27 cellular contexts compared by ENCODE assay signal in the genomic region with DNA sequence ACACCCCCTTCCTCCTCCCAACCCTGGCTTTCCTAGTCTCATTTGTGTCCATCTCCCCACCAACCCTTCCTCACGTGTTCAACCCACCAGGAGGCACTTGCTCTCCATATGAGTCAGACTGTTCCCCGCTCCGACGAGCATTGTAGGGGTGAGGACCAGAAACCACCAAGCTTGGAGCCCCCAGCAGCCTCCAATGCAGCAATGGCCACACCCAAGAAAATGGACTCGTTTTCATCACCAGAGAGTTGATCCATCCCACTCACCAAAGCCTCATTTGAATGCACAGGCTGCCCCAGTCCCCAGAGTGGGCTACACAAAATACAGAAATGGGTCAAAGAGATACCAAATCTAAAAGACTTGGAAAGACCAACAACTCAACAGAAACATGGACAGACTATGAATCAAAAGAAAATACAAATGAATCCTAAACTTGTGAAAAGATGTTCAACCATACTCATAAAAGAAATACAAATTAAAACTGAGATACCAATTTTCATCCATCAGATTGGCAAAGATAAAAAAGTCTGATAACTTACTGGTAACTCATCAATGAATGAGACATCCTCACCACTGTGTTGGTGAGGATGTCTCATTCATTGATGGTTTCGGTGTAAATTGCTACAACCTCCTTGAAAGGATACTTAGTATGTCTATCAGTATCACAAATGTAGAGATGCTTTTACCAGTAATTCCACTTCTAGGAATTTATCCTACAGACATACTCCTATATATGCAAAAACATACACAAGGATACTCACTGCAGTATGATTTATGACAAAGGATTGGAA.
DNase-seq lines count a peak whose midpoint lies in the region; ATAC-seq and FAIRE-seq lines count a peak whose summit lies in the region.
"Had no signal": no experiment of that assay in that cellular context is flagged by ENCODE, and none has a peak within 500 bp of the region (broad histone marks: within the 10 kb centered on the region; RNA-seq: fewer than 3 reads in every experiment).

No MANE protein-coding gene starts in this region.

- H3K4me1 Mint-ChIP-seq in activated CD4-positive, alpha-beta T cell treated with anti-CD3 and anti-CD28 coated beads, Interleukin-2, amount 10 ng/mL, durations not matched to agents 24 days and 14 days, result peaks cover 57% of the 10 kb centered on the region
- peaks cover 46 to 85% (median 68%) of the 10 kb centered on the region in 4 donors for H3K4me1 Mint-ChIP-seq in CD4-positive, alpha-beta memory T cell
- H3K4me1 Mint-ChIP-seq in activated CD4-positive, alpha-beta memory T cell treated with anti-CD3 and anti-CD28 coated beads, Interleukin-2, amount 10 ng/mL, durations not matched to agents 7 days and 5 days, result peaks cover 94% of the 10 kb centered on the region
- H3K4me1 Mint-ChIP-seq in effector memory CD8-positive, alpha-beta T cell (ENCODE audit: low read depth in 2 of 2), result peaks cover 56 to 62% of the 10 kb centered on the region in 2 donors
- H3K4me1 Mint-ChIP-seq: neural crest cell had no signal

- no peaks in the 10 kb centered on the region for H3K27me3 Mint-ChIP-seq in activated CD4-positive, alpha-beta T cell treated with anti-CD3 and anti-CD28 coated beads, Interleukin-2, amount 10 ng/mL, durations not matched to agents 24 days and 14 days
- no peaks in the 10 kb centered on the region for H3K27me3 Mint-ChIP-seq in CD4-positive, alpha-beta memory T cell
- no peaks in the 10 kb centered on the region for H3K27me3 Mint-ChIP-seq in activated CD4-positive, alpha-beta memory T cell treated with anti-CD3 and anti-CD28 coated beads, Interleukin-2, amount 10 ng/mL, durations not matched to agents 7 days and 5 days
- no peaks in the 10 kb centered on the region for H3K27me3 Mint-ChIP-seq in effector memory CD8-positive, alpha-beta T cell

- POLR2A ChIA-PET in CD4-positive, alpha-beta memory T cell (lab: Charles Lee; ENCODE audit: partially characterized antibody), result interaction anchor here (1.0 to 10.8 kb wide), 5 partner anchors 7 to 68 kb away, joined by 3 to 238 read pairs (median 4); partner anchors contain the start of gene TRERF1
- POLR2A ChIA-PET in activated CD4-positive, alpha-beta memory T cell treated with anti-CD3 and anti-CD28 coated beads, Interleukin-2, amount 10 ng/mL, durations not matched to agents 7 days and 5 days (lab: Charles Lee), result interaction anchor here (2.0 to 10.0 kb wide), 4 partner anchors 9 to 68 kb away, joined by 5 to 107 read pairs (median 12); partner anchors contain the start of gene TRERF1

- FAIRE-seq in HTR-8/SVneo (lab: Jason Lieb, UNC), result no peak
- FAIRE-seq: A549, D721Med had no signal

- H3K27me3 ChIP-seq in CD4-positive, alpha-beta memory T cell (ENCODE audit: insufficient read depth, low read length), result no peaks in the 10 kb centered on the region
- H3K27me3 ChIP-seq: BE2C, dorsolateral prefrontal cortex, sigmoid colon, upper lobe of left lung had no signal

- H3K27ac Mint-ChIP-seq in activated CD4-positive, alpha-beta T cell treated with anti-CD3 and anti-CD28 coated beads, Interleukin-2, amount 10 ng/mL, durations not matched to agents 24 days and 14 days, result peak overlapping the region; percentile 90
- H3K27ac Mint-ChIP-seq in CD4-positive, alpha-beta memory T cell, result peak overlapping the region in 4 of 7 donors; percentile 15 to 88 (median 60)
- H3K27ac Mint-ChIP-seq in activated CD4-positive, alpha-beta memory T cell treated with anti-CD3 and anti-CD28 coated beads, Interleukin-2, amount 10 ng/mL, durations not matched to agents 7 days and 5 days, result peak overlapping the region; percentile 61
- H3K27ac Mint-ChIP-seq in effector memory CD8-positive, alpha-beta T cell, result peak overlapping the region; percentile 74 to 81

- H3K9me3 Mint-ChIP-seq in activated CD4-positive, alpha-beta T cell treated with anti-CD3 and anti-CD28 coated beads, Interleukin-2, amount 10 ng/mL, durations not matched to agents 24 days and 14 days, result peaks cover 7% of the 10 kb centered on the region
- H3K9me3 Mint-ChIP-seq in CD4-positive, alpha-beta memory T cell, result no peaks in the 10 kb centered on the region
- H3K9me3 Mint-ChIP-seq in activated CD4-positive, alpha-beta memory T cell treated with anti-CD3 and anti-CD28 coated beads, Interleukin-2, amount 10 ng/mL, durations not matched to agents 7 days and 5 days, result no peaks in the 10 kb centered on the region
- H3K9me3 Mint-ChIP-seq in effector memory CD8-positive, alpha-beta T cell, result no peaks in the 10 kb centered on the region
- H3K9me3 Mint-ChIP-seq: immature natural killer cell, neural crest cell had no signal

- CTCF ChIA-PET in CD4-positive, alpha-beta memory T cell (lab: Charles Lee; ENCODE audit: partially characterized antibody), result interaction anchor here (0.8 to 1.6 kb wide), 5 partner anchors 12 to 164 kb away, joined by 3 to 4 read pairs (median 4); no protein-coding TSS in a partner anchor
- CTCF ChIA-PET in activated CD4-positive, alpha-beta memory T cell treated with anti-CD3 and anti-CD28 coated beads, Interleukin-2, amount 10 ng/mL, durations not matched to agents 7 days and 5 days (lab: Charles Lee), result interaction anchor here (0.9 to 1.2 kb wide), 3 partner anchors 9 to 164 kb away, joined by 3 to 7 read pairs (median 3); no protein-coding TSS in a partner anchor

- peak overlapping the region; percentile 57 for H3K4me3 Mint-ChIP-seq in activated CD4-positive, alpha-beta T cell treated with anti-CD3 and anti-CD28 coated beads, Interleukin-2, amount 10 ng/mL, durations not matched to agents 24 days and 14 days
- H3K4me3 Mint-ChIP-seq in CD4-positive, alpha-beta memory T cell, result peak overlapping the region in 2 of 8 donors; percentile 5 to 16
- H3K4me3 Mint-ChIP-seq in activated CD4-positive, alpha-beta memory T cell treated with anti-CD3 and anti-CD28 coated beads, Interleukin-2, amount 10 ng/mL, durations not matched to agents 7 days and 5 days, result peak overlapping the region; percentile 26
- no peak overlapping the region for H3K4me3 Mint-ChIP-seq in effector memory CD8-positive, alpha-beta T cell
- H3K4me3 Mint-ChIP-seq: neural crest cell had no signal

- H3K9me3 ChIP-seq in CD4-positive, alpha-beta memory T cell (ENCODE audit: control insufficient read depth in 1 of 2, low read length in 2 of 2), result no peaks in the 10 kb centered on the region
- H3K9me3 ChIP-seq: A549, BE2C, sigmoid colon, upper lobe of left lung had no signal

- H3K27ac ChIP-seq in CD4-positive, alpha-beta memory T cell (ENCODE audit: low read depth, low read length), result no peak overlapping the region
- H3K27ac ChIP-seq: A549, dorsolateral prefrontal cortex, sigmoid colon, SK-N-MC, upper lobe of left lung had no signal

- no peaks in the 10 kb centered on the region for H3K36me3 ChIP-seq in CD4-positive, alpha-beta memory T cell (ENCODE audit: insufficient read depth, low read length)
- H3K36me3 ChIP-seq: BE2C, sigmoid colon, upper lobe of left lung had no signal

- H3K36me3 Mint-ChIP-seq in activated CD4-positive, alpha-beta T cell treated with anti-CD3 and anti-CD28 coated beads, Interleukin-2, amount 10 ng/mL, durations not matched to agents 24 days and 14 days (ENCODE audit: low read depth), result peaks cover 24% of the 10 kb centered on the region
- peaks cover 2 to 3% of the 10 kb centered on the region in 2 donors for H3K36me3 Mint-ChIP-seq in CD4-positive, alpha-beta memory T cell
- H3K36me3 Mint-ChIP-seq in activated CD4-positive, alpha-beta memory T cell treated with anti-CD3 and anti-CD28 coated beads, Interleukin-2, amount 10 ng/mL, durations not matched to agents 7 days and 5 days (ENCODE audit: low read depth), result peaks cover 11% of the 10 kb centered on the region
- no peaks in the 10 kb centered on the region for H3K36me3 Mint-ChIP-seq in effector memory CD8-positive, alpha-beta T cell (ENCODE audit: insufficient read depth)

- no peak for ATAC-seq in effector memory CD8-positive, alpha-beta T cell (replicated peaks)
- ATAC-seq: A549, left ventricle myocardium superior had no signal

- intact Hi-C loops in activated CD4-positive, alpha-beta T cell treated with anti-CD3 and anti-CD28 coated beads, Interleukin-2, amount 10 ng/mL, durations not matched to agents 24 days and 14 days (cut with micrococcal nuclease), result no loop called here
- intact Hi-C loops in CD4-positive, alpha-beta memory T cell (cut with micrococcal nuclease), result no loop called here

- no peak overlapping the region for H3K4me3 ChIP-seq in CD4-positive, alpha-beta memory T cell (ENCODE audit: low read length in 2 of 2)
- H3K4me3 ChIP-seq: A549, dorsolateral prefrontal cortex, sigmoid colon, SK-N-MC, upper lobe of left lung had no signal

- DNase-seq in activated CD4-positive, alpha-beta T cell treated with anti-CD3 and anti-CD28 coated beads, Interleukin-2, amount 10 ng/mL, durations not matched to agents 24 days and 14 days, result no peak
- DNase-seq in activated CD4-positive, alpha-beta T cell treated with anti-CD3 and anti-CD28 coated beads, Interleukin-2, amount 50 U/mL, for 4 hours, result no peak
- no peak for DNase-seq in CD4-positive, alpha-beta memory T cell
- no peak for DNase-seq in activated CD4-positive, alpha-beta memory T cell treated with anti-CD3 and anti-CD28 coated beads, Interleukin-2, amount 10 ng/mL, durations not matched to agents 7 days and 5 days
- no peak for DNase-seq in effector memory CD8-positive, alpha-beta T cell
- DNase-seq in T1000 (lab: John Stamatoyannopoulos, UW) (no peak), HTR-8/SVneo (ENCODE audit: insufficient read length, low spot score) (no peak)
- DNase-seq in activated effector memory CD4-positive, alpha-beta T cell treated with anti-CD3 and anti-CD28 coated beads, Interleukin-2, amount 50 U/mL, for 16 hours, result no peak
- DNase-seq: amygdala; BE2C; central memory CD4-positive, alpha-beta T cell; dorsolateral prefrontal cortex; EL; foreskin fibroblast; immature natural killer cell; left ventricle myocardium superior; midbrain; NCI-H1105 treated with DMSO at 0.1 percent for 48 hours; NCI-H510A; NK-92 treated with Interleukin-12 subunit alpha and Interleukin-12 subunit beta, amount 100 ng/mL, for 24 hours; sigmoid colon; T-helper 9 cell; upper lobe of left lung had no signal

- peaks cover 91% of the 10 kb centered on the region for H3K4me1 ChIP-seq in CD4-positive, alpha-beta memory T cell (ENCODE audit: insufficient read depth, low read length)
- H3K4me1 ChIP-seq: A549, BE2C, sigmoid colon had no signal

Comparison
In these comparisons a context has a peak if more than half of its experiments do, and no peak if none do; other contexts are left out.
1. H3K4me3 Mint-ChIP-seq: peak in activated CD4-positive, alpha-beta T cell treated with anti-CD3 and anti-CD28 coated beads, Interleukin-2, amount 10 ng/mL, durations not matched to agents 24 days and 14 days (single experiment) and activated CD4-positive, alpha-beta memory T cell treated with anti-CD3 and anti-CD28 coated beads, Interleukin-2, amount 10 ng/mL, durations not matched to agents 7 days and 5 days (single experiment); none in effector memory CD8-positive, alpha-beta T cell (0 of 2).
2. Peak in every context shown above with its lines, with median percentiles within 50 percentile points of each other: H3K27ac Mint-ChIP-seq.